Comparison of ENCODE assay signal across 10 cellular contexts in the genomic region with DNA sequence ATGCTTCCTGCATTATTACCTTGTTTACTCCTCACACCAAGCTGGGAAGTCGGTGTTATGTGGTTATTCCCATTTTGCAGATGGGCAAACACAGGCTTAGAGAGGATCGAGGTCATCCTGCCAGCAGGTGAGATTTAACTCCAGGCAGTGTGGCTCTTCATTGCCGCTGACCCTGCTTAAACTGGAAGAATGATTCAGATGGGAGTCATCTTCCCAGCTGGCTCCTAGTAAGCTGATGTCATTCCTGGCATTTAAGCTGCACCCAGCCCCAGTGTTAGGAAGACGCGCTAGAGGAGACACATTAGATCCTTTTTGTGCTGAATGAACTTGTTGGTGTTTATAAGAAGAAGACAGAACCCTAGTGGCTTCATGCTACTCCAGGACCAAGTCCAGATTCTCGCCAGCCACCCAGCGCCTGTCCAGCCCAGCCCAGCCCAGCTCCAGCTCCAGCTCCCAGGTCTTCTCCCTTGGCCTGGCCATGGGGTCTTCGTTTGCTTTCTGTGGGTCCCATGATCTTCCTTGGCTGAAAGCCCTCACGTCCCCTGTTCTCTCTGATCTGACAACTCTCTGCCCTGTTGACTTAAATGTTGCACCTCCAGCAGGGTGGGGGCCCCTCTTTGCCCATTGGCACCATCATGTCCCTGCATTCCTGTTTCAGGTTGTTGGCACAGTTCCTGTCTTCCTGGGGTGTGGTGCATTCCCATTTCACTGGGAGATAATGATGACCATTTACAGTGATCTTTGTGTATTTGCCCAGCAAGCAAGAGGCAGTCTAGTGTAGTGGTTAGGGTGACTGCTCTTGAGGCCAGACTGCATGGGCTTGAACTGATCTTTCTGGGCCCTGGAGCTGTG. TPM values are rescaled to one million over a fixed set of nuclear protein-coding genes. Genes with fewer than 3 reads are reported as not detected.
DNase-seq lines count a peak whose midpoint lies in the region; ATAC-seq and TF ChIP-seq lines count a peak whose summit lies in the region.
"Had no signal": no experiment of that assay in that cellular context is flagged by ENCODE, and none has a peak within 500 bp of the region (broad histone marks: within the 10 kb centered on the region; RNA-seq: fewer than 3 reads in every experiment).

No MANE protein-coding gene starts in this region.

- H3K79me2 ChIP-seq in OCI-LY1 (ENCODE audit: insufficient read depth, low read length) (peaks cover 26% of the 10 kb centered on the region), osteoblast (ENCODE audit: insufficient read depth, low read length) (peaks cover 35% of the 10 kb centered on the region)

- no peaks in the 10 kb centered on the region for H3F3A ChIP-seq in OCI-LY1 (ENCODE audit: insufficient read depth, low read length)

- TF ChIP-seq EP300 in esophagus muscularis mucosa (IDR thresholded peaks at IDR 0.05): peak; percentile 1

- peak overlapping the region; percentile 97 for H3K27ac ChIP-seq in OCI-LY1 (ENCODE audit: low read depth, low read length, poor library complexity, severe bottlenecking)
- peak overlapping the region; percentile 57 to 78 (median 68) for H3K27ac ChIP-seq in esophagus muscularis mucosa (replicated peaks in 1 of 4)
- peak overlapping the region; percentile 84 for H3K27ac ChIP-seq in osteoblast (ENCODE audit: low read depth, low read length)

- H3K27me3 ChIP-seq in BJ (ENCODE audit: control insufficient read depth, insufficient read depth, low read length) (no peaks in the 10 kb centered on the region), OCI-LY1 (ENCODE audit: insufficient read depth, low read length) (no peaks in the 10 kb centered on the region), esophagus muscularis mucosa (no peaks in the 10 kb centered on the region), osteoblast (ENCODE audit: insufficient read depth, low read length) (no peaks in the 10 kb centered on the region)

- no peaks in the 10 kb centered on the region for H3K9me2 ChIP-seq in OCI-LY1 (ENCODE audit: low read depth, low read length)

- TF ChIP-seq CTCF in BJ (IDR thresholded peaks at IDR 0.05; ENCODE audit: insufficient read depth, low read depth, low read length): no peak
- no peak for TF ChIP-seq CTCF in OCI-LY1 (IDR thresholded peaks at IDR 0.05; ENCODE audit: low read length)
- no peak for TF ChIP-seq CTCF in esophagus muscularis mucosa (IDR thresholded peaks at IDR 0.05)
- no peak for TF ChIP-seq CTCF in osteoblast (IDR thresholded peaks at IDR 0.05; ENCODE audit: extremely low read depth, low read depth, low read length)

- DNase-seq in BJ (ENCODE audit: low read depth) (peak; percentile 88), esophagus muscularis mucosa (ENCODE audit: extremely low spot score) (no peak), osteoblast (ENCODE audit: insufficient read length, low spot score, missing footprints) (peak; percentile 96)
- no peak for DNase-seq in activated CD4-positive, alpha-beta T cell treated with anti-CD3 and anti-CD28 coated beads for 1 hour
- no peak for DNase-seq in effector CD8-positive, alpha-beta T cell (lab: John Stamatoyannopoulos, UW)
- no peak for DNase-seq in stimulated activated naive CD8-positive, alpha-beta T cell treated with anti-CD3 and anti-CD28 coated beads, Interleukin-15, amount 100 ng/mL, for 72 hours
- DNase-seq in stimulated activated CD4-positive, alpha-beta T cell treated with anti-CD3 and anti-CD28 coated beads, Interleukin-4, amount 100 ng/mL, for 4 hours: no peak
- DNase-seq: GDM1 had no signal

- H2AFZ ChIP-seq in OCI-LY1 (ENCODE audit: low read length): no peak overlapping the region
- H2AFZ ChIP-seq in osteoblast (ENCODE audit: low read length): peak overlapping the region; percentile 72

- no peaks in the 10 kb centered on the region for H3K9me3 ChIP-seq in OCI-LY1 (ENCODE audit: low read length)
- no peaks in the 10 kb centered on the region for H3K9me3 ChIP-seq in esophagus muscularis mucosa
- peaks cover under 1% of the 10 kb centered on the region for H3K9me3 ChIP-seq in osteoblast (ENCODE audit: low read depth, low read length)

- H3K4me2 ChIP-seq in OCI-LY1 (ENCODE audit: low read length): no peak overlapping the region; the same call in 1 of the 2 replicates
- peak overlapping the region; percentile 75 for H3K4me2 ChIP-seq in osteoblast (ENCODE audit: insufficient read depth, low read length)

- H3K36me3 ChIP-seq in BJ (ENCODE audit: control insufficient read depth, insufficient read depth, low read length) (no peaks in the 10 kb centered on the region), OCI-LY1 (ENCODE audit: insufficient read depth, low read length) (0 out of 2 replicates have a peak, but pooled peaks cover 1% of the 10 kb centered on the region), esophagus muscularis mucosa (no peaks in the 10 kb centered on the region), osteoblast (ENCODE audit: insufficient read depth, low read length) (no peaks in the 10 kb centered on the region)

- no peaks in the 10 kb centered on the region for H3K9me3 Mint-ChIP-seq in stimulated activated naive CD8-positive, alpha-beta T cell treated with anti-CD3 and anti-CD28 coated beads, Interleukin-15, amount 100 ng/mL, for 72 hours
- H3K9me3 Mint-ChIP-seq: activated naive CD4-positive, alpha-beta T cell treated with anti-CD3 and anti-CD28 coated beads, Interleukin-2, amount 50 U/mL, for 24 hours had no signal

- TF ChIP-seq POLR2A in esophagus muscularis mucosa (IDR thresholded peaks at IDR 0.05; ENCODE audit: low read depth): no peak

- H3K9ac ChIP-seq in OCI-LY1 (ENCODE audit: low read length): no peak overlapping the region; the same call in 1 of the 2 replicates

- no peak overlapping the region for H3K4me3 Mint-ChIP-seq in stimulated activated naive CD8-positive, alpha-beta T cell treated with anti-CD3 and anti-CD28 coated beads, Interleukin-15, amount 100 ng/mL, for 72 hours
- H3K4me3 Mint-ChIP-seq: activated naive CD4-positive, alpha-beta T cell treated with anti-CD3 and anti-CD28 coated beads, Interleukin-2, amount 50 U/mL, for 24 hours had no signal

- H3K27me3 Mint-ChIP-seq in stimulated activated naive CD8-positive, alpha-beta T cell treated with anti-CD3 and anti-CD28 coated beads, Interleukin-15, amount 100 ng/mL, for 72 hours: peaks cover 14% of the 10 kb centered on the region
- H3K27me3 Mint-ChIP-seq: activated naive CD4-positive, alpha-beta T cell treated with anti-CD3 and anti-CD28 coated beads, Interleukin-2, amount 50 U/mL, for 24 hours had no signal

- no peak overlapping the region for H3K4me3 ChIP-seq in BJ (ENCODE audit: low read depth, low read length)
- H3K4me3 ChIP-seq in OCI-LY1 (ENCODE audit: low read depth, low read length, poor library complexity, severe bottlenecking): no peak overlapping the region
- no peak overlapping the region for H3K4me3 ChIP-seq in esophagus muscularis mucosa
- peak overlapping the region; percentile 52 for H3K4me3 ChIP-seq in osteoblast (ENCODE audit: insufficient read depth, low read length)

- no peak overlapping the region for H3K27ac Mint-ChIP-seq in stimulated activated naive CD8-positive, alpha-beta T cell treated with anti-CD3 and anti-CD28 coated beads, Interleukin-15, amount 100 ng/mL, for 72 hours
- H3K27ac Mint-ChIP-seq: activated naive CD4-positive, alpha-beta T cell treated with anti-CD3 and anti-CD28 coated beads, Interleukin-2, amount 50 U/mL, for 24 hours had no signal

- POLR2A ChIA-PET in BJ (lab: Charles Lee): no interaction called here

- ATAC-seq in stimulated activated naive CD8-positive, alpha-beta T cell treated with anti-CD3 and anti-CD28 coated beads, Interleukin-15, amount 100 ng/mL, for 72 hours: no peak

- peaks cover 20% of the 10 kb centered on the region for H3K4me1 Mint-ChIP-seq in stimulated activated naive CD8-positive, alpha-beta T cell treated with anti-CD3 and anti-CD28 coated beads, Interleukin-15, amount 100 ng/mL, for 72 hours

- intact Hi-C loops in esophagus muscularis mucosa (cut with DNase I): no loop called here

- 46% methylated on average over 9 of the region's 9 CpGs for WGBS in esophagus muscularis mucosa

- H4K20me1 ChIP-seq in OCI-LY1 (ENCODE audit: insufficient read depth, low read length) (no peaks in the 10 kb centered on the region), osteoblast (ENCODE audit: insufficient read depth, low read length) (peaks cover 7% of the 10 kb centered on the region)

- CTCF ChIA-PET in BJ (lab: Yijun Ruan, JAX): interaction anchor here (0.7 to 2.7 kb wide), 6 partner anchors 10 to 212 kb away, joined by 3 to 9 read pairs (median 3); no protein-coding TSS in a partner anchor

- peaks cover 59% of the 10 kb centered on the region for H3K4me1 ChIP-seq in OCI-LY1 (ENCODE audit: insufficient read depth, low read length, severe bottlenecking)
- H3K4me1 ChIP-seq in esophagus muscularis mucosa: peaks cover 25 to 39% (median 28%) of the 10 kb centered on the region in 4 donors
- H3K4me1 ChIP-seq in osteoblast (ENCODE audit: insufficient read depth, low read length): peaks cover 13% of the 10 kb centered on the region

RNA-seq across cellular contexts. Expression of a gene that starts 13.6 kb away (rescaled TPM):
- 57.8 and 65.8 TPM in 2 replicates for polyA plus RNA-seq in BJ (2011; rRNA removed)
- polyA minus RNA-seq in BJ (2011; rRNA and poly(A)+ RNA removed): 21.1 and 28.8 TPM in 2 replicates
- total RNA-seq in esophagus muscularis mucosa (100 to 1,000 TPM in 1 of 4 donors, 10 to 100 TPM in 3; 22.0 to 107 (median 45.5) TPM), osteoblast (24.5 and 29.3 TPM in 2 replicates)

Comparison
In these comparisons a context has a peak if more than half of its experiments do, and no peak if none do; other contexts are left out.
1. DNase-seq: peak in BJ (single experiment) and osteoblast (single experiment); none in esophagus muscularis mucosa (single experiment), activated CD4-positive, alpha-beta T cell treated with anti-CD3 and anti-CD28 coated beads for 1 hour (single experiment), effector CD8-positive, alpha-beta T cell (single experiment), stimulated activated naive CD8-positive, alpha-beta T cell treated with anti-CD3 and anti-CD28 coated beads, Interleukin-15, amount 100 ng/mL, for 72 hours (0 of 2) and stimulated activated CD4-positive, alpha-beta T cell treated with anti-CD3 and anti-CD28 coated beads, Interleukin-4, amount 100 ng/mL, for 4 hours (0 of 2).
2. Peak in every context shown above with its lines, with median percentiles within 50 percentile points of each other: H3K27ac ChIP-seq.